Comparison of ENCODE assay signal across 1 cellular context in genomic region chr2:85353876-85354285, GRCh38.
TF ChIP-seq lines count a peak whose summit lies in the region.

No MANE protein-coding gene starts in this region.

TF ChIP-seq in SK-N-SH, 30 proteins besides CTCF, POLR2A, EP300 and RAD21 (continued from another document):
- TF ChIP-seq USF2 (IDR thresholded peaks at IDR 0.05; ENCODE audit: borderline replicate concordance, low read depth, low read length) (no peak), FOSL2 (IDR thresholded peaks at IDR 0.05; ENCODE audit: borderline replicate concordance, low read depth) (no peak), SIN3A (IDR thresholded peaks at IDR 0.05; ENCODE audit: borderline replicate concordance, low read depth, low read length) (no peak)
